ENCODE assay signal across 1 cellular context in the genomic region with DNA sequence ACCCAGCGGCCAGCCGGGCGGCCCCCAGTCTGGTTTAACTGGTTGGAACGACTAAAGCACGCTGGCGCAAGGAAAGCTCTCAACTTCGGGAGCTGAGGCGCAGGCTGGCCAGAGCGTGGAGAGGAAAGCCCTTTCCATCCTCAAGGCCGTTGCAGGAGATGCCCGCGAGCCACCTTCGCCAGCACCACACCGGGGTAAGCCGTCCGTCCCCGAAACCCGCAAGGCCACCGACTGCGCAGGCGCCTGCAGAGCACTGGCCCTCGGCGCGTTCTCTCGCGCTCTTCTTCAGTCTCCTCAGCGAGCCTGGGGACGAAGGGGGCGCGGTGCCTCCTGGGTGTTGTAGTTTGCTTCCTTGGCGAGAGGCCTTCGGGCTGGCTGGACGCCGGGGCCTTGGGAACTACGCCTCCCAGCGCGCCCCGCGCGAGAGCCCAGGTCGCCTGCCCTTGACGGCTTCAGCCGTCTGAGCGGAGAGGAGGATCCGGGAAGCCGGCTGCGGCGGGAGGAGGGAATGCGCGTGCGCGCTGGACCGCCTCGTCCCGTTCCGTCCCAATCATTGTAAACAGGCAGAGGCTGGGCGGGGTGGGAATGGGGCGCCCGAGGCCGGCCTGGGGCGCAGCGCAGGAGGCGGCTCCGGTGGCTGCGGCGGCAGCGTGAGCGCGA.
A peak's percentile ranks its signal among the peaks of the same experiment; 100 is the strongest.
TF ChIP-seq lines count a peak whose summit lies in the region.

A gene (plus strand): TSS at position 531 of the 660 bp plus-strand sequence. CDS start 37,533 bp downstream, outside the sequence.

TF ChIP-seq in HEK293, 187 proteins besides CTCF, POLR2A, EP300 and RAD21 (continued from another document and continues in another):
- TF ChIP-seq, protein P1, sequence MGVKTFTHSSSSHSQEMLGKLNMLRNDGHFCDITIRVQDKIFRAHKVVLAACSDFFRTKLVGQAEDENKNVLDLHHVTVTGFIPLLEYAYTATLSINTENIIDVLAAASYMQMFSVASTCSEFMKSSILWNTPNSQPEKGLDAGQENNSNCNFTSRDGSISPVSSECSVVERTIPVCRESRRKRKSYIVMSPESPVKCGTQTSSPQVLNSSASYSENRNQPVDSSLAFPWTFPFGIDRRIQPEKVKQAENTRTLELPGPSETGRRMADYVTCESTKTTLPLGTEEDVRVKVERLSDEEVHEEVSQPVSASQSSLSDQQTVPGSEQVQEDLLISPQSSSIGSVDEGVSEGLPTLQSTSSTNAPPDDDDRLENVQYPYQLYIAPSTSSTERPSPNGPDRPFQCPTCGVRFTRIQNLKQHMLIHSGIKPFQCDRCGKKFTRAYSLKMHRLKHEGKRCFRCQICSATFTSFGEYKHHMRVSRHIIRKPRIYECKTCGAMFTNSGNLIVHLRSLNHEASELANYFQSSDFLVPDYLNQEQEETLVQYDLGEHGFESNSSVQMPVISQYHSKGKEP (tag by site-specific recombination; IDR thresholded peaks at IDR 0.05) = no peak
- no peak for TF ChIP-seq YY2 (tag by site-specific recombination; IDR thresholded peaks at IDR 0.05)
- no peak for TF ChIP-seq ZNF701 (tag by site-specific recombination; IDR thresholded peaks at IDR 0.05)
- peak; percentile 77 for TF ChIP-seq ZNF335 (tag by site-specific recombination; conservative IDR thresholded peaks at IDR 0.05)
- TF ChIP-seq ZNF426 (tag by site-specific recombination; IDR thresholded peaks at IDR 0.05) = no peak
- no peak for TF ChIP-seq ZNF785 (tag by site-specific recombination; IDR thresholded peaks at IDR 0.05)
- no peak for TF ChIP-seq BCL11B (tag by site-specific recombination; IDR thresholded peaks at IDR 0.05; ENCODE audit: low read depth)
- TF ChIP-seq ZNF311 (tag by site-specific recombination; IDR thresholded peaks at IDR 0.05; ENCODE audit: borderline replicate concordance) = no peak
- no peak for TF ChIP-seq MEIS1 (CRISPR knock-in tag; IDR thresholded peaks at IDR 0.05; ENCODE audit: borderline replicate concordance)
- TF ChIP-seq, protein P2, sequence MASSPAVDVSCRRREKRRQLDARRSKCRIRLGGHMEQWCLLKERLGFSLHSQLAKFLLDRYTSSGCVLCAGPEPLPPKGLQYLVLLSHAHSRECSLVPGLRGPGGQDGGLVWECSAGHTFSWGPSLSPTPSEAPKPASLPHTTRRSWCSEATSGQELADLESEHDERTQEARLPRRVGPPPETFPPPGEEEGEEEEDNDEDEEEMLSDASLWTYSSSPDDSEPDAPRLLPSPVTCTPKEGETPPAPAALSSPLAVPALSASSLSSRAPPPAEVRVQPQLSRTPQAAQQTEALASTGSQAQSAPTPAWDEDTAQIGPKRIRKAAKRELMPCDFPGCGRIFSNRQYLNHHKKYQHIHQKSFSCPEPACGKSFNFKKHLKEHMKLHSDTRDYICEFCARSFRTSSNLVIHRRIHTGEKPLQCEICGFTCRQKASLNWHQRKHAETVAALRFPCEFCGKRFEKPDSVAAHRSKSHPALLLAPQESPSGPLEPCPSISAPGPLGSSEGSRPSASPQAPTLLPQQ (tag by site-specific recombination; IDR thresholded peaks at IDR 0.05) = peak; percentile 43; the same call in 1 of the 2 replicates
- no peak for TF ChIP-seq ZNF707 (tag by site-specific recombination; IDR thresholded peaks at IDR 0.05)
- no peak for TF ChIP-seq ZBTB7A (tag by site-specific recombination; IDR thresholded peaks at IDR 0.05; ENCODE audit: low read depth)
- TF ChIP-seq ZBTB20 (tag by site-specific recombination; IDR thresholded peaks at IDR 0.05) = peak; percentile 86; the same call in 1 of the 2 replicates
- TF ChIP-seq ZNF19 (tag by site-specific recombination; IDR thresholded peaks at IDR 0.05; ENCODE audit: low read depth) = no peak
- no peak for TF ChIP-seq ZNF416 (tag by site-specific recombination; IDR thresholded peaks at IDR 0.05)
- no peak for TF ChIP-seq ZNF473 (tag by site-specific recombination; IDR thresholded peaks at IDR 0.05)
- TF ChIP-seq ZBTB8A (tag by site-specific recombination; IDR thresholded peaks at IDR 0.05) = no peak; the same call in 1 of the 2 replicates
- no peak for TF ChIP-seq ZNF658 (tag by site-specific recombination; IDR thresholded peaks at IDR 0.05)
- TF ChIP-seq ZNF548 (tag by site-specific recombination; IDR thresholded peaks at IDR 0.05) = no peak
- TF ChIP-seq ZNF501 (tag by site-specific recombination; IDR thresholded peaks at IDR 0.05) = peak; percentile 95; the same call in 1 of the 2 replicates
- no peak for TF ChIP-seq ZNF404 (tag by site-specific recombination; IDR thresholded peaks at IDR 0.05)
- no peak for TF ChIP-seq ZNF555 (tag by site-specific recombination; conservative IDR thresholded peaks at IDR 0.05)
- TF ChIP-seq ZNF529 (tag by site-specific recombination; IDR thresholded peaks at IDR 0.05; ENCODE audit: insufficient replicate concordance) = no peak
- peak; percentile 80 for TF ChIP-seq SP2 (tag by site-specific recombination; IDR thresholded peaks at IDR 0.05)
- TF ChIP-seq ZNF24 (tag by site-specific recombination; IDR thresholded peaks at IDR 0.05) = no peak
- TF ChIP-seq, protein P3, sequence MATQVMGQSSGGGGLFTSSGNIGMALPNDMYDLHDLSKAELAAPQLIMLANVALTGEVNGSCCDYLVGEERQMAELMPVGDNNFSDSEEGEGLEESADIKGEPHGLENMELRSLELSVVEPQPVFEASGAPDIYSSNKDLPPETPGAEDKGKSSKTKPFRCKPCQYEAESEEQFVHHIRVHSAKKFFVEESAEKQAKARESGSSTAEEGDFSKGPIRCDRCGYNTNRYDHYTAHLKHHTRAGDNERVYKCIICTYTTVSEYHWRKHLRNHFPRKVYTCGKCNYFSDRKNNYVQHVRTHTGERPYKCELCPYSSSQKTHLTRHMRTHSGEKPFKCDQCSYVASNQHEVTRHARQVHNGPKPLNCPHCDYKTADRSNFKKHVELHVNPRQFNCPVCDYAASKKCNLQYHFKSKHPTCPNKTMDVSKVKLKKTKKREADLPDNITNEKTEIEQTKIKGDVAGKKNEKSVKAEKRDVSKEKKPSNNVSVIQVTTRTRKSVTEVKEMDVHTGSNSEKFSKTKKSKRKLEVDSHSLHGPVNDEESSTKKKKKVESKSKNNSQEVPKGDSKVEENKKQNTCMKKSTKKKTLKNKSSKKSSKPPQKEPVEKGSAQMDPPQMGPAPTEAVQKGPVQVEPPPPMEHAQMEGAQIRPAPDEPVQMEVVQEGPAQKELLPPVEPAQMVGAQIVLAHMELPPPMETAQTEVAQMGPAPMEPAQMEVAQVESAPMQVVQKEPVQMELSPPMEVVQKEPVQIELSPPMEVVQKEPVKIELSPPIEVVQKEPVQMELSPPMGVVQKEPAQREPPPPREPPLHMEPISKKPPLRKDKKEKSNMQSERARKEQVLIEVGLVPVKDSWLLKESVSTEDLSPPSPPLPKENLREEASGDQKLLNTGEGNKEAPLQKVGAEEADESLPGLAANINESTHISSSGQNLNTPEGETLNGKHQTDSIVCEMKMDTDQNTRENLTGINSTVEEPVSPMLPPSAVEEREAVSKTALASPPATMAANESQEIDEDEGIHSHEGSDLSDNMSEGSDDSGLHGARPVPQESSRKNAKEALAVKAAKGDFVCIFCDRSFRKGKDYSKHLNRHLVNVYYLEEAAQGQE (tag by site-specific recombination; IDR thresholded peaks at IDR 0.05) = no peak
- TF ChIP-seq, protein P4, sequence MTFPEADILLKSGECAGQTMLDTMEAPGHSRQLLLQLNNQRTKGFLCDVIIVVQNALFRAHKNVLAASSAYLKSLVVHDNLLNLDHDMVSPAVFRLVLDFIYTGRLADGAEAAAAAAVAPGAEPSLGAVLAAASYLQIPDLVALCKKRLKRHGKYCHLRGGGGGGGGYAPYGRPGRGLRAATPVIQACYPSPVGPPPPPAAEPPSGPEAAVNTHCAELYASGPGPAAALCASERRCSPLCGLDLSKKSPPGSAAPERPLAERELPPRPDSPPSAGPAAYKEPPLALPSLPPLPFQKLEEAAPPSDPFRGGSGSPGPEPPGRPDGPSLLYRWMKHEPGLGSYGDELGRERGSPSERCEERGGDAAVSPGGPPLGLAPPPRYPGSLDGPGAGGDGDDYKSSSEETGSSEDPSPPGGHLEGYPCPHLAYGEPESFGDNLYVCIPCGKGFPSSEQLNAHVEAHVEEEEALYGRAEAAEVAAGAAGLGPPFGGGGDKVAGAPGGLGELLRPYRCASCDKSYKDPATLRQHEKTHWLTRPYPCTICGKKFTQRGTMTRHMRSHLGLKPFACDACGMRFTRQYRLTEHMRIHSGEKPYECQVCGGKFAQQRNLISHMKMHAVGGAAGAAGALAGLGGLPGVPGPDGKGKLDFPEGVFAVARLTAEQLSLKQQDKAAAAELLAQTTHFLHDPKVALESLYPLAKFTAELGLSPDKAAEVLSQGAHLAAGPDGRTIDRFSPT (tag by site-specific recombination; IDR thresholded peaks at IDR 0.05) = peak; percentile 70
- TF ChIP-seq, protein P5, sequence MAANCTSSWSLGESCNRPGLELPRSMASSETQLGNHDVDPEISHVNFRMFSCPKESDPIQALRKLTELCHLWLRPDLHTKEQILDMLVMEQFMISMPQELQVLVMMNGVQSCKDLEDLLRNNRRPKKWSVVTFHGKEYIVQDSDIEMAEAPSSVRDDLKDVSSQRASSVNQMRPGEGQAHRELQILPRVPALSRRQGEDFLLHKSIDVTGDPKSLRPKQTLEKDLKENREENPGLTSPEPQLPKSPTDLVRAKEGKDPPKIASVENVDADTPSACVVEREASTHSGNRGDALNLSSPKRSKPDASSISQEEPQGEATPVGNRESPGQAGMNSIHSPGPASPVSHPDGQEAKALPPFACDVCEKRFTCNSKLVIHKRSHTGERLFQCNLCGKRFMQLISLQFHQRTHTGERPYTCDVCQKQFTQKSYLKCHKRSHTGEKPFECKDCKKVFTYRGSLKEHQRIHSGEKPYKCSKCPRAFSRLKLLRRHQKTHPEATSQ (tag by site-specific recombination; IDR thresholded peaks at IDR 0.05) = no peak
- no peak for TF ChIP-seq ZNF248 (tag by site-specific recombination; IDR thresholded peaks at IDR 0.05)
- TF ChIP-seq, protein P6, sequence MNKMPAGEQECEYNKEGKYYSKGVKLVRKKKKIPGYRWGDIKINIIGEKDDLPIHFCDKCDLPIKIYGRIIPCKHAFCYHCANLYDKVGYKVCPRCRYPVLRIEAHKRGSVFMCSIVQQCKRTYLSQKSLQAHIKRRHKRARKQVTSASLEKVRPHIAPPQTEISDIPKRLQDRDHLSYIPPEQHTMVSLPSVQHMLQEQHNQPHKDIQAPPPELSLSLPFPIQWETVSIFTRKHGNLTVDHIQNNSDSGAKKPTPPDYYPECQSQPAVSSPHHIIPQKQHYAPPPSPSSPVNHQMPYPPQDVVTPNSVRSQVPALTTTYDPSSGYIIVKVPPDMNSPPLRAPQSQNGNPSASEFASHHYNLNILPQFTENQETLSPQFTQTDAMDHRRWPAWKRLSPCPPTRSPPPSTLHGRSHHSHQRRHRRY (tag by site-specific recombination; IDR thresholded peaks at IDR 0.05) = no peak
- TF ChIP-seq SCRT2 (tag by site-specific recombination; IDR thresholded peaks at IDR 0.05) = no peak
- no peak for TF ChIP-seq ZNF140 (tag by site-specific recombination; IDR thresholded peaks at IDR 0.05)
- TF ChIP-seq ZNF521 (tag by site-specific recombination; IDR thresholded peaks at IDR 0.05) = no peak
- TF ChIP-seq ZNF155 (tag by site-specific recombination; IDR thresholded peaks at IDR 0.05) = no peak
- TF ChIP-seq FEZF1 (tag by site-specific recombination; IDR thresholded peaks at IDR 0.05) = no peak
- TF ChIP-seq, protein P7, sequence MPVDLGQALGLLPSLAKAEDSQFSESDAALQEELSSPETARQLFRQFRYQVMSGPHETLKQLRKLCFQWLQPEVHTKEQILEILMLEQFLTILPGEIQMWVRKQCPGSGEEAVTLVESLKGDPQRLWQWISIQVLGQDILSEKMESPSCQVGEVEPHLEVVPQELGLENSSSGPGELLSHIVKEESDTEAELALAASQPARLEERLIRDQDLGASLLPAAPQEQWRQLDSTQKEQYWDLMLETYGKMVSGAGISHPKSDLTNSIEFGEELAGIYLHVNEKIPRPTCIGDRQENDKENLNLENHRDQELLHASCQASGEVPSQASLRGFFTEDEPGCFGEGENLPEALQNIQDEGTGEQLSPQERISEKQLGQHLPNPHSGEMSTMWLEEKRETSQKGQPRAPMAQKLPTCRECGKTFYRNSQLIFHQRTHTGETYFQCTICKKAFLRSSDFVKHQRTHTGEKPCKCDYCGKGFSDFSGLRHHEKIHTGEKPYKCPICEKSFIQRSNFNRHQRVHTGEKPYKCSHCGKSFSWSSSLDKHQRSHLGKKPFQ (tag by site-specific recombination; IDR thresholded peaks at IDR 0.05) = no peak
- peak; percentile 45; the same call in 1 of the 2 replicates for TF ChIP-seq ZNF10 (tag by site-specific recombination; IDR thresholded peaks at IDR 0.05)
- TF ChIP-seq ZNF621 (tag by site-specific recombination; IDR thresholded peaks at IDR 0.05) = no peak
- TF ChIP-seq TCF7L2 (IDR thresholded peaks at IDR 0.05; ENCODE audit: borderline replicate concordance, low read depth, low read length) = no peak
- TF ChIP-seq, protein P8, sequence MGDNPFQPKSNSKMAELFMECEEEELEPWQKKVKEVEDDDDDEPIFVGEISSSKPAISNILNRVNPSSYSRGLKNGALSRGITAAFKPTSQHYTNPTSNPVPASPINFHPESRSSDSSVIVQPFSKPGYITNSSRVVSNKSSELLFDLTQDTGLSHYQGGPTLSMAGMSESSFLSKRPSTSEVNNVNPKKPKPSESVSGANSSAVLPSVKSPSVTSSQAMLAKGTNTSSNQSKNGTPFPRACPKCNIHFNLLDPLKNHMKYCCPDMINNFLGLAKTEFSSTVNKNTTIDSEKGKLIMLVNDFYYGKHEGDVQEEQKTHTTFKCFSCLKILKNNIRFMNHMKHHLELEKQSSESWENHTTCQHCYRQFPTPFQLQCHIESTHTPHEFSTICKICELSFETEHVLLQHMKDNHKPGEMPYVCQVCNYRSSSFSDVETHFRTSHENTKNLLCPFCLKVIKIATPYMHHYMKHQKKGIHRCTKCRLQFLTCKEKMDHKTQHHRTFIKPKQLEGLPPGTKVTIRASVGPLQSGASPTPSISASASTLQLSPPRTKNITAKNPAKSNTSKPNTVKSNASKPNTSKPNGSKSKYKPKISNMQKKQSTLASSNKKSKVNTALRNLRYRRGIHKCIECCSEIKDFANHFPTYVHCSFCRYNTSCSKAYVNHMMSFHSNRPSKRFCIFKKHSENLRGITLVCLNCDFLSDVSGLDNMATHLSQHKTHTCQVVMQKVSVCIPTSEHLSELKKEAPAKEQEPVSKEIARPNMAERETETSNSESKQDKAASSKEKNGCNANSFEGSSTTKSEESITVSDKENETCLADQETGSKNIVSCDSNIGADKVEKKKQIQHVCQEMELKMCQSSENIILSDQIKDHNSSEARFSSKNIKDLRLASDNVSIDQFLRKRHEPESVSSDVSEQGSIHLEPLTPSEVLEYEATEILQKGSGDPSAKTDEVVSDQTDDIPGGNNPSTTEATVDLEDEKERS (tag by site-specific recombination; IDR thresholded peaks at IDR 0.05) = 0 out of 2 replicates have a peak, but pooled peaks have one; percentile 48
- TF ChIP-seq HOXA7 (CRISPR knock-in tag; IDR thresholded peaks at IDR 0.05; ENCODE audit: borderline replicate concordance) = no peak
- TF ChIP-seq, protein P9, sequence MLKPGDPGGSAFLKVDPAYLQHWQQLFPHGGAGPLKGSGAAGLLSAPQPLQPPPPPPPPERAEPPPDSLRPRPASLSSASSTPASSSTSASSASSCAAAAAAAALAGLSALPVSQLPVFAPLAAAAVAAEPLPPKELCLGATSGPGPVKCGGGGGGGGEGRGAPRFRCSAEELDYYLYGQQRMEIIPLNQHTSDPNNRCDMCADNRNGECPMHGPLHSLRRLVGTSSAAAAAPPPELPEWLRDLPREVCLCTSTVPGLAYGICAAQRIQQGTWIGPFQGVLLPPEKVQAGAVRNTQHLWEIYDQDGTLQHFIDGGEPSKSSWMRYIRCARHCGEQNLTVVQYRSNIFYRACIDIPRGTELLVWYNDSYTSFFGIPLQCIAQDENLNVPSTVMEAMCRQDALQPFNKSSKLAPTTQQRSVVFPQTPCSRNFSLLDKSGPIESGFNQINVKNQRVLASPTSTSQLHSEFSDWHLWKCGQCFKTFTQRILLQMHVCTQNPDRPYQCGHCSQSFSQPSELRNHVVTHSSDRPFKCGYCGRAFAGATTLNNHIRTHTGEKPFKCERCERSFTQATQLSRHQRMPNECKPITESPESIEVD (tag by site-specific recombination; IDR thresholded peaks at IDR 0.05) = no peak
- peak; percentile 87 for TF ChIP-seq ZSCAN30 (tag by site-specific recombination; IDR thresholded peaks at IDR 0.05)
- TF ChIP-seq OSR2 (tag by site-specific recombination; IDR thresholded peaks at IDR 0.05) = no peak
